ENCODE assay signal across 15 cellular contexts in genomic region chr11:68191661-68192579, GRCh38. TPM values are rescaled to one million over a fixed set of nuclear protein-coding genes. Genes with fewer than 3 reads are reported as not detected.
DNase-seq lines count a peak whose midpoint lies in the region; ATAC-seq, FAIRE-seq and TF ChIP-seq lines count a peak whose summit lies in the region.
"Had no signal": no experiment of that assay in that cellular context is flagged by ENCODE, and none has a peak within 500 bp of the region (broad histone marks: within the 10 kb centered on the region; RNA-seq: fewer than 3 reads in every experiment).

No MANE protein-coding gene starts in this region.

- H3K4me1 Mint-ChIP-seq in CD4-positive, alpha-beta memory T cell: peaks cover 36 to 57% (median 46%) of the 10 kb centered on the region in 4 donors
- peaks cover 61% of the 10 kb centered on the region for H3K4me1 Mint-ChIP-seq in central memory CD8-positive, alpha-beta T cell

- H3K79me2 ChIP-seq in KMS-11 (ENCODE audit: insufficient read depth, low read depth): peaks cover 67% of the 10 kb centered on the region

- H4K20me1 ChIP-seq in KMS-11 (ENCODE audit: insufficient read depth): no peaks in the 10 kb centered on the region

- H3K4me1 ChIP-seq in CD4-positive, alpha-beta memory T cell (ENCODE audit: insufficient read depth, low read length): peaks cover 36% of the 10 kb centered on the region
- H3K4me1 ChIP-seq in KMS-11 (ENCODE audit: low read depth, poor library complexity, severe bottlenecking): peaks cover 34% of the 10 kb centered on the region
- H3K4me1 ChIP-seq in mucosa of descending colon (ENCODE audit: low read depth): peaks cover 19% of the 10 kb centered on the region

- 0 out of 2 replicates have a peak overlapping the region, but pooled peaks have one; percentile 12 for H3K4me2 ChIP-seq in KMS-11

- H3K36me3 Mint-ChIP-seq in CD4-positive, alpha-beta memory T cell: peaks cover 5 to 16% of the 10 kb centered on the region in 2 donors
- peaks cover 11% of the 10 kb centered on the region for H3K36me3 Mint-ChIP-seq in central memory CD8-positive, alpha-beta T cell (ENCODE audit: insufficient read depth)
- H3K36me3 Mint-ChIP-seq: naive B cell had no signal

- peak overlapping the region in 4 of 7 donors; percentile 26 to 82 (median 32) for H3K27ac Mint-ChIP-seq in CD4-positive, alpha-beta memory T cell
- H3K27ac Mint-ChIP-seq in central memory CD8-positive, alpha-beta T cell (ENCODE audit: low read depth): peak overlapping the region; percentile 24
- H3K27ac Mint-ChIP-seq: activated T-cell treated with anti-CD3 and anti-CD28 coated beads, Interleukin-2, amount 50 U/mL, for 24 hours had no signal

- ATAC-seq in central memory CD8-positive, alpha-beta T cell (replicated peaks; ENCODE audit: extremely low read depth, poor library complexity, severe bottlenecking): no peak
- ATAC-seq in mucosa of descending colon: peak; percentile 74
- no peak for ATAC-seq in HG03378 (IDR thresholded peaks at IDR 0.05; ENCODE audit: unreplicated experiment)
- ATAC-seq in GM19397 (IDR thresholded peaks at IDR 0.05; ENCODE audit: unreplicated experiment): no peak

- POLR2A ChIA-PET in CD4-positive, alpha-beta memory T cell (lab: Charles Lee; ENCODE audit: partially characterized antibody): no interaction called here

- H3K27me3 Mint-ChIP-seq in CD4-positive, alpha-beta memory T cell: no peaks in the 10 kb centered on the region
- no peaks in the 10 kb centered on the region for H3K27me3 Mint-ChIP-seq in central memory CD8-positive, alpha-beta T cell
- H3K27me3 Mint-ChIP-seq: activated T-cell treated with anti-CD3 and anti-CD28 coated beads, Interleukin-2, amount 50 U/mL, for 24 hours; naive B cell had no signal

- intact Hi-C loops in CD4-positive, alpha-beta memory T cell (cut with micrococcal nuclease): no loop called here
- intact Hi-C loops in mucosa of descending colon (cut with DNase I, micrococcal nuclease): no loop called here

- no peak overlapping the region for H3K9ac ChIP-seq in KMS-11

- H3K27me3 ChIP-seq in CD4-positive, alpha-beta memory T cell (ENCODE audit: insufficient read depth, low read length): no peaks in the 10 kb centered on the region
- no peaks in the 10 kb centered on the region for H3K27me3 ChIP-seq in KMS-11 (ENCODE audit: insufficient read depth, low read depth)
- H3K27me3 ChIP-seq: ascending aorta had no signal

- TF ChIP-seq CTCF in KMS-11 (conservative IDR thresholded peaks at IDR 0.05; ENCODE audit: low read depth, low read length) (no peak), mucosa of descending colon (IDR thresholded peaks at IDR 0.05) (no peak)

- no peaks in the 10 kb centered on the region for H3K9me3 Mint-ChIP-seq in CD4-positive, alpha-beta memory T cell
- H3K9me3 Mint-ChIP-seq in central memory CD8-positive, alpha-beta T cell: no peaks in the 10 kb centered on the region
- H3K9me3 Mint-ChIP-seq: activated T-cell treated with anti-CD3 and anti-CD28 coated beads, Interleukin-2, amount 50 U/mL, for 24 hours; naive B cell had no signal

- no peak overlapping the region for H3K27ac ChIP-seq in CD4-positive, alpha-beta memory T cell (ENCODE audit: low read depth, low read length)
- H3K27ac ChIP-seq in KMS-11: no peak overlapping the region
- H3K27ac ChIP-seq: ascending aorta had no signal

- DNase-seq in CD4-positive, alpha-beta memory T cell: no peak
- DNase-seq in central memory CD8-positive, alpha-beta T cell (ENCODE audit: low spot score in 2 of 2): no peak
- DNase-seq in mucosa of descending colon: no peak
- no peak for DNase-seq in NCI-H1436 (lab: John Stamatoyannopoulos, UW)
- DNase-seq in urothelium cell line (ENCODE audit: low spot score): no peak
- DNase-seq: activated CD4-positive, CD25-positive, alpha-beta regulatory T cell treated with anti-CD3 and anti-CD28 coated beads, Interleukin-2, amount 50 U/mL, for 72 hours; activated T-cell treated with anti-CD3 and anti-CD28 coated beads, Interleukin-2, amount 50 U/mL, for 24 hours; naive B cell; right cardiac atrium; stimulated activated CD4-positive, alpha-beta T cell treated with anti-CD3 and anti-CD28 coated beads, Interleukin-2, amount 100 ng/mL, for 48 hours; SW 1271 had no signal

- no peaks in the 10 kb centered on the region for H3K36me3 ChIP-seq in CD4-positive, alpha-beta memory T cell (ENCODE audit: insufficient read depth, low read length)
- H3K36me3 ChIP-seq in KMS-11 (ENCODE audit: insufficient read depth) (no peaks in the 10 kb centered on the region), mucosa of descending colon (ENCODE audit: low read depth) (no peaks in the 10 kb centered on the region)

- H2AFZ ChIP-seq in KMS-11 (ENCODE audit: low read depth): no peak overlapping the region

- H3K4me3 Mint-ChIP-seq in CD4-positive, alpha-beta memory T cell: peak overlapping the region in 2 of 8 donors; percentile 3 to 36
- no peak overlapping the region for H3K4me3 Mint-ChIP-seq in central memory CD8-positive, alpha-beta T cell
- H3K4me3 Mint-ChIP-seq: activated T-cell treated with anti-CD3 and anti-CD28 coated beads, Interleukin-2, amount 50 U/mL, for 24 hours had no signal

- FAIRE-seq in urothelium cell line (lab: Jason Lieb, UNC): no peak

- H3K4me3 ChIP-seq in CD4-positive, alpha-beta memory T cell (ENCODE audit: low read length in 2 of 2): no peak overlapping the region
- no peak overlapping the region for H3K4me3 ChIP-seq in KMS-11 (IDR thresholded peaks at IDR 0.05; ENCODE audit: insufficient read depth, low read depth, low read length)
- H3K4me3 ChIP-seq in mucosa of descending colon: no peak overlapping the region
- H3K4me3 ChIP-seq: ascending aorta had no signal

- H3K9me3 ChIP-seq in CD4-positive, alpha-beta memory T cell (ENCODE audit: control insufficient read depth in 1 of 2, low read length in 2 of 2): no peaks in the 10 kb centered on the region
- no peaks in the 10 kb centered on the region for H3K9me3 ChIP-seq in mucosa of descending colon
- H3K9me3 ChIP-seq: ascending aorta had no signal

- CTCF ChIA-PET in CD4-positive, alpha-beta memory T cell (lab: Charles Lee; ENCODE audit: partially characterized antibody): interaction anchor here (1.6 to 2.5 kb wide), 3 partner anchors 14 to 17 kb away, joined by 5 to 11 read pairs (median 10); no protein-coding TSS in a partner anchor

RNA-seq across cellular contexts. Expression of gene KMT5B, which starts 21.2 kb away (rescaled TPM):
- total RNA-seq in CD4-positive, alpha-beta memory T cell: 10 to 100 TPM; 60.5 to 61.7 TPM
- 10 to 100 TPM; 27.9 to 45.6 TPM for polyA plus RNA-seq in CD4-positive, alpha-beta memory T cell
- total RNA-seq in mucosa of descending colon: 10 to 100 TPM; 56.4 to 71.3 (median 65.1) TPM
